In genomic region chr15:72790302-72790955, GRCh38 we compare ENCODE assay signal across 32 cellular contexts. TPM values are rescaled to one million over a fixed set of nuclear protein-coding genes. Genes with fewer than 3 reads are reported as not detected.
DNase-seq lines count a peak whose midpoint lies in the region; ATAC-seq and TF ChIP-seq lines count a peak whose summit lies in the region.
"Had no signal": no experiment of that assay in that cellular context is flagged by ENCODE, and none has a peak within 500 bp of the region (broad histone marks: within the 10 kb centered on the region; RNA-seq: fewer than 3 reads in every experiment).

No MANE protein-coding gene starts in this region.

- H3K27ac ChIP-seq in RWPE2 (ENCODE audit: poor library complexity, severe bottlenecking) = no peak overlapping the region
- H3K27ac ChIP-seq in osteoblast (ENCODE audit: low read depth, low read length) = no peak overlapping the region
- H3K27ac ChIP-seq in MM.1S (ENCODE audit: low read length) = no peak overlapping the region
- H3K27ac ChIP-seq: gastroesophageal sphincter, pancreas, Peyer's patch, testis, VCaP had no signal

- H4K20me1 ChIP-seq in osteoblast (ENCODE audit: insufficient read depth, low read length) (no peaks in the 10 kb centered on the region), MM.1S (ENCODE audit: insufficient read depth, low read length) (no peaks in the 10 kb centered on the region)

- TF ChIP-seq CTCF in RWPE2 (IDR thresholded peaks at IDR 0.05; ENCODE audit: poor library complexity, severe bottlenecking) (no peak), osteoblast (IDR thresholded peaks at IDR 0.05; ENCODE audit: extremely low read depth, low read depth, low read length) (no peak), MM.1S (IDR thresholded peaks at IDR 0.05; ENCODE audit: low read length) (no peak)

- H3K4me1 ChIP-seq in RWPE2 (ENCODE audit: insufficient read depth, poor library complexity, severe bottlenecking) (no peaks in the 10 kb centered on the region), osteoblast (ENCODE audit: insufficient read depth, low read length) (peaks cover 21% of the 10 kb centered on the region), MM.1S (ENCODE audit: low read length) (no peaks in the 10 kb centered on the region)
- H3K4me1 ChIP-seq: gastroesophageal sphincter, pancreas, Peyer's patch had no signal

- no peaks in the 10 kb centered on the region for H3K9me2 ChIP-seq in MM.1S (replicated peaks; ENCODE audit: insufficient read depth, low read length)

- DNase-seq in GM04503 (ENCODE audit: low read depth) (peak; percentile 31), RWPE2 (ENCODE audit: low spot score) (no peak), fibroblast of gingiva (ENCODE audit: low read depth) (peak; percentile 53), osteoblast (ENCODE audit: insufficient read length, low spot score, missing footprints) (no peak), glomerular visceral epithelial cell (ENCODE audit: extremely low spot score) (no peak), MM.1S (no peak), superior temporal gyrus (ENCODE audit: extremely low spot score) (no peak), NCI-H2171 treated with DMSO at 0.1 percent for 48 hours (lab: John Stamatoyannopoulos, UW) (no peak)
- DNase-seq: activated CD4-positive, alpha-beta T cell treated with anti-CD3 and anti-CD28 coated beads for 36 hours; activated CD8-positive, alpha-beta T cell treated with anti-CD3 and anti-CD28 coated beads, Interleukin-2, amount 10 ng/mL, durations not matched to agents 7 days and 5 days; activated T-cell treated with anti-CD3 and anti-CD28 coated beads for 4 hours; aorta; C1 segment of cervical spinal cord; central memory CD4-positive, alpha-beta T cell; COR-L47; erythroblast; GDM1; NCI-H2081; NCI-H345; NCI-H69; pancreas; Peyer's patch; retina; SIG-M5; stimulated activated naive CD4-positive, alpha-beta T cell treated with Interleukin-2 at 50 U/mL for 16 hours; testis had no signal

- H3K4me2 ChIP-seq in osteoblast (ENCODE audit: insufficient read depth, low read length) = peak overlapping the region; percentile 26
- no peak overlapping the region for H3K4me2 ChIP-seq in MM.1S (ENCODE audit: low read depth, low read length)
- H3K4me2 ChIP-seq: smooth muscle cell had no signal

- no peak overlapping the region for H2AFZ ChIP-seq in osteoblast (ENCODE audit: low read length)
- no peak overlapping the region for H2AFZ ChIP-seq in MM.1S (ENCODE audit: low read length)

- H3K9ac ChIP-seq in MM.1S (ENCODE audit: low read length) = no peak overlapping the region

- H3K4me3 ChIP-seq in RWPE2 (ENCODE audit: severe bottlenecking) = no peak overlapping the region
- no peak overlapping the region for H3K4me3 ChIP-seq in osteoblast (ENCODE audit: insufficient read depth, low read length)
- no peak overlapping the region for H3K4me3 ChIP-seq in MM.1S (ENCODE audit: low read length)
- H3K4me3 ChIP-seq: gastroesophageal sphincter, K562, pancreas, Peyer's patch, smooth muscle cell, testis had no signal

- H3K79me2 ChIP-seq in osteoblast (ENCODE audit: insufficient read depth, low read length) = no peaks in the 10 kb centered on the region
- no peaks in the 10 kb centered on the region for H3K79me2 ChIP-seq in MM.1S (ENCODE audit: low read length)

- peak; percentile 19; the same call in 1 of the 3 replicates for ATAC-seq in RWPE2 (ENCODE audit: low read depth)
- ATAC-seq: activated CD4-positive, alpha-beta T cell treated with anti-CD3 and anti-CD28 coated beads for 36 hours; activated CD8-positive, alpha-beta T cell treated with anti-CD3 and anti-CD28 coated beads, Interleukin-2, amount 10 ng/mL, durations not matched to agents 7 days and 5 days; activated naive CD4-positive, alpha-beta T cell treated with anti-CD3 and anti-CD28 coated beads, Interleukin-2, amount 50 U/mL, for 72 hours; gastroesophageal sphincter; K562; left lobe of liver; pancreas had no signal

- H3K36me3 ChIP-seq in RWPE2 (ENCODE audit: low read depth) (no peaks in the 10 kb centered on the region), osteoblast (ENCODE audit: insufficient read depth, low read length) (no peaks in the 10 kb centered on the region), MM.1S (replicated peaks; ENCODE audit: insufficient read depth, low read length) (no peaks in the 10 kb centered on the region)
- H3K36me3 ChIP-seq: gastroesophageal sphincter, pancreas, Peyer's patch had no signal

- H3K27me3 ChIP-seq in RWPE2 (ENCODE audit: insufficient read depth, poor library complexity, severe bottlenecking) (peaks cover 12% of the 10 kb centered on the region), osteoblast (ENCODE audit: insufficient read depth, low read length) (no peaks in the 10 kb centered on the region), MM.1S (replicated peaks; ENCODE audit: insufficient read depth, low read length) (no peaks in the 10 kb centered on the region)
- H3K27me3 ChIP-seq: gastroesophageal sphincter, pancreas, Peyer's patch, testis had no signal

- H3K9me3 ChIP-seq in RWPE2 (ENCODE audit: severe bottlenecking) (no peaks in the 10 kb centered on the region), osteoblast (ENCODE audit: low read depth, low read length) (no peaks in the 10 kb centered on the region), MM.1S (replicated peaks; ENCODE audit: insufficient read depth, low read length) (no peaks in the 10 kb centered on the region)
- H3K9me3 ChIP-seq: gastroesophageal sphincter, pancreas, Peyer's patch, testis had no signal

- no peaks in the 10 kb centered on the region for H3F3A ChIP-seq in MM.1S (ENCODE audit: insufficient read depth, low read length)

RNA-seq across cellular contexts. Expression of gene ADPGK, which starts 6.9 kb away (rescaled TPM):
- total RNA-seq in osteoblast = 57.9 and 58.3 TPM in 2 replicates

Comparison
In these comparisons a context has a peak if more than half of its experiments do, and no peak if none do; other contexts are left out.
1. DNase-seq: peak in GM04503 (single experiment) and fibroblast of gingiva (single experiment); none in RWPE2 (single experiment), osteoblast (single experiment), glomerular visceral epithelial cell (single experiment), MM.1S (single experiment), superior temporal gyrus (single experiment) and NCI-H2171 treated with DMSO at 0.1 percent for 48 hours (single experiment).